In genomic region chr19:32363175-32363574, GRCh38 we compare ENCODE assay signal across 1 cellular context.
TF ChIP-seq lines count a peak whose summit lies in the region.

No MANE protein-coding gene starts in this region.

TF ChIP-seq in K562, 482 proteins besides CTCF, POLR2A, EP300 and RAD21 (continued from another document):
- TF ChIP-seq ZNF280B (CRISPR knock-in tag; IDR thresholded peaks at IDR 0.05) (no peak), CEBPB (tag; IDR thresholded peaks at IDR 0.05) (peak; percentile 57), CREB3 (tag; conservative IDR thresholded peaks at IDR 0.05; ENCODE audit: low read depth) (no peak), ZNF3 (CRISPR knock-in tag; IDR thresholded peaks at IDR 0.05) (no peak), MTF1 (CRISPR knock-in tag; IDR thresholded peaks at IDR 0.05; ENCODE audit: borderline replicate concordance) (no peak), ZNF561 (CRISPR knock-in tag; conservative IDR thresholded peaks at IDR 0.05) (no peak), EHMT2 (IDR thresholded peaks at IDR 0.05) (no peak), ETV5 (CRISPR knock-in tag; IDR thresholded peaks at IDR 0.05; ENCODE audit: low read depth) (no peak), ZC3H11A (IDR thresholded peaks at IDR 0.05; ENCODE audit: low read depth, low read length) (no peak), MTA2 (IDR thresholded peaks at IDR 0.05; ENCODE audit: low read depth) (no peak), RBM15 (IDR thresholded peaks at IDR 0.05; ENCODE audit: insufficient read depth, low read length) (no peak), CEBPG (CRISPR knock-in tag; IDR thresholded peaks at IDR 0.05) (no peak), CEBPG (tag; conservative IDR thresholded peaks at IDR 0.05 in 1 of 2, IDR thresholded peaks at IDR 0.05 in 1 of 2) (peak in 1 of 2 experiments; percentile 49; a peak in 2 of 4 replicates), ZNF77 (CRISPR knock-in tag; IDR thresholded peaks at IDR 0.05) (no peak), NELFE (IDR thresholded peaks at IDR 0.05; ENCODE audit: insufficient read depth, insufficient read length) (no peak)
- TF ChIP-seq, protein P1, sequence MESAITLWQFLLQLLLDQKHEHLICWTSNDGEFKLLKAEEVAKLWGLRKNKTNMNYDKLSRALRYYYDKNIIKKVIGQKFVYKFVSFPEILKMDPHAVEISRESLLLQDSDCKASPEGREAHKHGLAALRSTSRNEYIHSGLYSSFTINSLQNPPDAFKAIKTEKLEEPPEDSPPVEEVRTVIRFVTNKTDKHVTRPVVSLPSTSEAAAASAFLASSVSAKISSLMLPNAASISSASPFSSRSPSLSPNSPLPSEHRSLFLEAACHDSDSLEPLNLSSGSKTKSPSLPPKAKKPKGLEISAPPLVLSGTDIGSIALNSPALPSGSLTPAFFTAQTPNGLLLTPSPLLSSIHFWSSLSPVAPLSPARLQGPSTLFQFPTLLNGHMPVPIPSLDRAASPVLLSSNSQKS (CRISPR knock-in tag; IDR thresholded peaks at IDR 0.05): no peak
- TF ChIP-seq, protein P2, sequence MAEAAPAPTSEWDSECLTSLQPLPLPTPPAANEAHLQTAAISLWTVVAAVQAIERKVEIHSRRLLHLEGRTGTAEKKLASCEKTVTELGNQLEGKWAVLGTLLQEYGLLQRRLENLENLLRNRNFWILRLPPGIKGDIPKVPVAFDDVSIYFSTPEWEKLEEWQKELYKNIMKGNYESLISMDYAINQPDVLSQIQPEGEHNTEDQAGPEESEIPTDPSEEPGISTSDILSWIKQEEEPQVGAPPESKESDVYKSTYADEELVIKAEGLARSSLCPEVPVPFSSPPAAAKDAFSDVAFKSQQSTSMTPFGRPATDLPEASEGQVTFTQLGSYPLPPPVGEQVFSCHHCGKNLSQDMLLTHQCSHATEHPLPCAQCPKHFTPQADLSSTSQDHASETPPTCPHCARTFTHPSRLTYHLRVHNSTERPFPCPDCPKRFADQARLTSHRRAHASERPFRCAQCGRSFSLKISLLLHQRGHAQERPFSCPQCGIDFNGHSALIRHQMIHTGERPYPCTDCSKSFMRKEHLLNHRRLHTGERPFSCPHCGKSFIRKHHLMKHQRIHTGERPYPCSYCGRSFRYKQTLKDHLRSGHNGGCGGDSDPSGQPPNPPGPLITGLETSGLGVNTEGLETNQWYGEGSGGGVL (CRISPR knock-in tag; IDR thresholded peaks at IDR 0.05): no peak
